21 cellular contexts compared by ENCODE assay signal in genomic region chr2:119326938-119327337, GRCh38. TPM values are rescaled to one million over a fixed set of nuclear protein-coding genes. Genes with fewer than 3 reads are reported as not detected.
"Had no signal": no experiment of that assay in that cellular context is flagged by ENCODE, and none has a peak within 500 bp of the region (broad histone marks: within the 10 kb centered on the region; RNA-seq: fewer than 3 reads in every experiment).

No MANE protein-coding gene starts in this region.

- H3K27ac Mint-ChIP-seq: activated naive CD4-positive, alpha-beta T cell treated with anti-CD3 and anti-CD28 coated beads, Interleukin-2, amount 10 ng/mL, durations not matched to agents 7 days and 5 days; activated T-helper 17 cell treated with anti-CD3 and anti-CD28 coated beads, Interleukin-2, amount 50 U/mL, for 72 hours; nephron; progenitor cell of endocrine pancreas had no signal

- H3K4me3 ChIP-seq: ascending aorta, breast epithelium, right atrium auricular region, tibial nerve, vagina had no signal

- H3K36me3 ChIP-seq: ascending aorta, breast epithelium, right atrium auricular region, vagina had no signal

- H3K9me3 Mint-ChIP-seq: activated naive CD4-positive, alpha-beta T cell treated with anti-CD3 and anti-CD28 coated beads, Interleukin-2, amount 10 ng/mL, durations not matched to agents 7 days and 5 days; activated T-helper 17 cell treated with anti-CD3 and anti-CD28 coated beads, Interleukin-2, amount 50 U/mL, for 72 hours; nephron had no signal

- H3K4me1 ChIP-seq: ascending aorta, breast epithelium, right atrium auricular region, tibial nerve, vagina had no signal

- H3K27me3 ChIP-seq: ascending aorta, breast epithelium, right atrium auricular region, tibial nerve, vagina had no signal

- H3K9me3 ChIP-seq: ascending aorta, breast epithelium, right atrium auricular region, tibial nerve, vagina had no signal

- ATAC-seq: activated T-helper 17 cell treated with anti-CD3 and anti-CD28 coated beads, Interleukin-2, amount 50 U/mL, for 72 hours had no signal

- DNase-seq: activated CD4-positive, alpha-beta T cell treated with anti-CD3 and anti-CD28 coated beads, Interleukin-2, amount 50 U/mL, for 4 hours; activated CD4-positive, CD25-positive, alpha-beta regulatory T cell treated with anti-CD3 and anti-CD28 coated beads, Interleukin-2, amount 50 U/mL, for 72 hours; activated naive CD4-positive, alpha-beta T cell treated with anti-CD3 and anti-CD28 coated beads, Interleukin-2, amount 10 ng/mL, durations not matched to agents 7 days and 5 days; cerebellar nuclear complex; effector memory CD4-positive, alpha-beta T cell; head of caudate nucleus; kidney glomerular epithelial cell; mesendoderm; nucleus accumbens; small intestine; stimulated activated CD4-positive, alpha-beta T cell treated with anti-CD3 and anti-CD28 coated beads, Interleukin-4, amount 100 ng/mL, for 24 hours; stimulated activated naive CD4-positive, alpha-beta T cell; substantia nigra had no signal

- H3K36me3 Mint-ChIP-seq: activated naive CD4-positive, alpha-beta T cell treated with anti-CD3 and anti-CD28 coated beads, Interleukin-2, amount 10 ng/mL, durations not matched to agents 7 days and 5 days had no signal

- H3K27ac ChIP-seq: ascending aorta, breast epithelium, right atrium auricular region, tibial nerve, vagina had no signal

- H3K4me3 Mint-ChIP-seq: activated naive CD4-positive, alpha-beta T cell treated with anti-CD3 and anti-CD28 coated beads, Interleukin-2, amount 10 ng/mL, durations not matched to agents 7 days and 5 days; activated T-helper 17 cell treated with anti-CD3 and anti-CD28 coated beads, Interleukin-2, amount 50 U/mL, for 72 hours; nephron had no signal

- H3K27me3 Mint-ChIP-seq: activated naive CD4-positive, alpha-beta T cell treated with anti-CD3 and anti-CD28 coated beads, Interleukin-2, amount 10 ng/mL, durations not matched to agents 7 days and 5 days; activated T-helper 17 cell treated with anti-CD3 and anti-CD28 coated beads, Interleukin-2, amount 50 U/mL, for 72 hours; progenitor cell of endocrine pancreas had no signal

- H3K4me1 Mint-ChIP-seq: activated naive CD4-positive, alpha-beta T cell treated with anti-CD3 and anti-CD28 coated beads, Interleukin-2, amount 10 ng/mL, durations not matched to agents 7 days and 5 days; activated T-helper 17 cell treated with anti-CD3 and anti-CD28 coated beads, Interleukin-2, amount 50 U/mL, for 72 hours; nephron had no signal

RNA-seq across cellular contexts. Expression of gene C2orf76, which starts 39.7 kb away (rescaled TPM):
- total RNA-seq: ascending aorta had no signal
